Comparison of ENCODE assay signal across 37 cellular contexts in the genomic region with DNA sequence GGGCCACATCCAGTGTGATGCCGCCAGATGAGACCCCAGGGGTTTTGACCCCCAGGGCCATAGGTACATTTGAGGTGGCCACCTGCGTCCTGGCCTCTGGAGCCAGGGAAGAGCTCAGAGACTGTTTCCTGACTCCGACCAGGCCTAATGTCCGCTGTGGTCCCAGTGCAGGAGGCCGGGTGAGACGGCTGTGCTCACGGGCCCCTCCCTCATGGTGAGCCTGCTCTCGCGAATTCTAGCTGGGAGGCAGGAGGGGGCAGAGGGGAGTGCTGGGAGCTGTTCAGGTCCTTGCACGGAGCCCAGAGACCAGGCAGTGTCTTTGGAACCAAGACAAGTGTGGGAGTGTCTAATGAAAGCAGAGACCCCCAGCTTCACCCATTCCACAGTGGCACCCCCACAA.
"Had no signal": no experiment of that assay in that cellular context is flagged by ENCODE, and none has a peak within 500 bp of the region (broad histone marks: within the 10 kb centered on the region; RNA-seq: fewer than 3 reads in every experiment).

No MANE protein-coding gene starts in this region.

- H3K27ac ChIP-seq: ascending aorta, cardiac muscle cell, VCaP had no signal

- H3K9me3 ChIP-seq: ascending aorta had no signal

- H3K27ac Mint-ChIP-seq: activated B cell treated with CpG ODN at 0.5 μM for 24 hours; activated CD4-positive, alpha-beta memory T cell treated with anti-CD3 and anti-CD28 coated beads, Interleukin-2, amount 10 ng/mL, durations not matched to agents 7 days and 5 days; activated CD4-positive, alpha-beta T cell treated with anti-CD3 and anti-CD28 coated beads, Interleukin-2, amount 10 ng/mL, durations not matched to agents 24 days and 14 days; activated CD8-positive, alpha-beta memory T cell treated with anti-CD3 and anti-CD28 coated beads, Interleukin-2, amount 10 ng/mL, durations not matched to agents 7 days and 5 days; activated CD8-positive, alpha-beta T cell treated with anti-CD3 and anti-CD28 coated beads, Interleukin-2, amount 10 ng/mL, durations not matched to agents 7 days and 5 days; activated naive CD4-positive, alpha-beta T cell treated with anti-CD3 and anti-CD28 coated beads, Interleukin-2, amount 10 ng/mL, durations not matched to agents 7 days and 5 days; activated naive CD4-positive, alpha-beta T cell treated with anti-CD3 and anti-CD28 coated beads, Interleukin-2, amount 50 U/mL, for 24 hours; activated naive CD8-positive, alpha-beta T cell; activated naive CD8-positive, alpha-beta T cell treated with anti-CD3 and anti-CD28 coated beads, Interleukin-2, amount 10 ng/mL, durations not matched to agents 7 days and 5 days; activated naive CD8-positive, alpha-beta T cell treated with anti-CD3 and anti-CD28 coated beads, Interleukin-2, amount 50 U/mL, for 24 hours; activated T-cell treated with anti-CD3 and anti-CD28 coated beads, Interleukin-2, amount 50 U/mL, for 24 hours; activated T-helper 2 cell treated with anti-CD3 and anti-CD28 coated beads, Interferon-gamma antibody, Interleukin-2, Interleukin-4, amounts not matched to agents 10 μg/mL and 5 μg/mL and 100 μg/mL, durations not matched to agents 14 hours and 24 hours and 36 hours; T-helper 1 cell treated with Interleukin-12 subunit alpha and Interleukin-12 subunit beta and Interleukin-4 antibody, amounts not matched to agents 30 μg/mL and 1 μg/mL, for 36 hours; T-helper 2 cell treated with Interferon-gamma antibody and Interleukin-4, amounts not matched to agents 5 μg/mL and 100 μg/mL, for 36 hours had no signal

- H3K4me3 ChIP-seq: ascending aorta, cardiac muscle cell had no signal

- H3K36me3 ChIP-seq: ascending aorta, cardiac muscle cell had no signal

- H3K9me3 Mint-ChIP-seq: activated B cell treated with CpG ODN at 0.5 μM for 24 hours; activated CD4-positive, alpha-beta memory T cell treated with anti-CD3 and anti-CD28 coated beads, Interleukin-2, amount 10 ng/mL, durations not matched to agents 7 days and 5 days; activated CD4-positive, alpha-beta T cell treated with anti-CD3 and anti-CD28 coated beads, Interleukin-2, amount 10 ng/mL, durations not matched to agents 24 days and 14 days; activated naive CD4-positive, alpha-beta T cell treated with anti-CD3 and anti-CD28 coated beads, Interleukin-2, amount 10 ng/mL, durations not matched to agents 7 days and 5 days; activated naive CD4-positive, alpha-beta T cell treated with anti-CD3 and anti-CD28 coated beads, Interleukin-2, amount 50 U/mL, for 24 hours; activated naive CD8-positive, alpha-beta T cell treated with anti-CD3 and anti-CD28 coated beads, Interleukin-2, amount 10 ng/mL, durations not matched to agents 7 days and 5 days; activated naive CD8-positive, alpha-beta T cell treated with anti-CD3 and anti-CD28 coated beads, Interleukin-2, amount 50 U/mL, for 24 hours; activated T-cell treated with anti-CD3 and anti-CD28 coated beads, Interleukin-2, amount 50 U/mL, for 24 hours; activated T-helper 2 cell treated with anti-CD3 and anti-CD28 coated beads, Interferon-gamma antibody, Interleukin-2, Interleukin-4, amounts not matched to agents 10 μg/mL and 5 μg/mL and 100 μg/mL, durations not matched to agents 14 hours and 24 hours and 36 hours; central memory CD8-positive, alpha-beta T cell; T-helper 1 cell treated with Interleukin-12 subunit alpha and Interleukin-12 subunit beta and Interleukin-4 antibody, amounts not matched to agents 30 μg/mL and 1 μg/mL, for 36 hours; T-helper 2 cell treated with Interferon-gamma antibody and Interleukin-4, amounts not matched to agents 5 μg/mL and 100 μg/mL, for 36 hours had no signal

- H3K27me3 ChIP-seq: ascending aorta, cardiac muscle cell had no signal

- H3K4me1 Mint-ChIP-seq: activated B cell treated with CpG ODN at 0.5 μM for 24 hours; activated CD4-positive, alpha-beta memory T cell treated with anti-CD3 and anti-CD28 coated beads, Interleukin-2, amount 10 ng/mL, durations not matched to agents 7 days and 5 days; activated CD4-positive, alpha-beta T cell treated with anti-CD3 and anti-CD28 coated beads, Interleukin-2, amount 10 ng/mL, durations not matched to agents 24 days and 14 days; activated CD8-positive, alpha-beta memory T cell treated with anti-CD3 and anti-CD28 coated beads, Interleukin-2, amount 10 ng/mL, durations not matched to agents 7 days and 5 days; activated naive CD4-positive, alpha-beta T cell treated with anti-CD3 and anti-CD28 coated beads, Interleukin-2, amount 10 ng/mL, durations not matched to agents 7 days and 5 days; activated naive CD4-positive, alpha-beta T cell treated with anti-CD3 and anti-CD28 coated beads, Interleukin-2, amount 50 U/mL, for 24 hours; activated naive CD8-positive, alpha-beta T cell treated with anti-CD3 and anti-CD28 coated beads, Interleukin-2, amount 10 ng/mL, durations not matched to agents 7 days and 5 days; activated naive CD8-positive, alpha-beta T cell treated with anti-CD3 and anti-CD28 coated beads, Interleukin-2, amount 50 U/mL, for 24 hours; brain; central memory CD8-positive, alpha-beta T cell had no signal

- ATAC-seq: activated CD8-positive, alpha-beta memory T cell treated with anti-CD3 and anti-CD28 coated beads, Interleukin-2, amount 10 ng/mL, durations not matched to agents 7 days and 5 days; activated CD8-positive, alpha-beta T cell treated with anti-CD3 and anti-CD28 coated beads, Interleukin-2, amount 10 ng/mL, durations not matched to agents 7 days and 5 days; activated naive CD8-positive, alpha-beta T cell treated with anti-CD3 and anti-CD28 coated beads, Interleukin-2, amount 50 U/mL, for 24 hours had no signal

- DNase-seq: activated B cell treated with CpG ODN at 0.5 μM for 24 hours; activated CD4-positive, alpha-beta memory T cell treated with anti-CD3 and anti-CD28 coated beads, Interleukin-2, amount 10 ng/mL, durations not matched to agents 7 days and 5 days; activated CD4-positive, alpha-beta T cell treated with anti-CD3 and anti-CD28 coated beads for 4 hours; activated CD4-positive, alpha-beta T cell treated with anti-CD3 and anti-CD28 coated beads, Interleukin-2, amount 10 ng/mL, durations not matched to agents 24 days and 14 days; activated CD4-positive, alpha-beta T cell treated with anti-CD3 and anti-CD28 coated beads, Interleukin-2, amount 50 U/mL, for 48 hours; activated CD4-positive, CD25-positive, alpha-beta regulatory T cell treated with anti-CD3 and anti-CD28 coated beads, Interleukin-2, amount 50 U/mL, for 72 hours; activated CD8-positive, alpha-beta memory T cell treated with anti-CD3 and anti-CD28 coated beads for 24 hours; activated CD8-positive, alpha-beta memory T cell treated with anti-CD3 and anti-CD28 coated beads, Interleukin-2, amount 10 ng/mL, durations not matched to agents 7 days and 5 days; activated CD8-positive, alpha-beta memory T cell treated with anti-CD3 and anti-CD28 coated beads, Interleukin-2, amount 50 U/mL, for 48 hours; activated CD8-positive, alpha-beta T cell treated with anti-CD3 and anti-CD28 coated beads, Interleukin-2, amount 10 ng/mL, durations not matched to agents 7 days and 5 days; activated effector memory CD4-positive, alpha-beta T cell treated with Interleukin-2 at 50 U/mL for 16 hours; activated gamma-delta T cell; activated naive CD4-positive, alpha-beta T cell treated with anti-CD3 and anti-CD28 coated beads, Interleukin-2, amount 10 ng/mL, durations not matched to agents 7 days and 5 days; activated naive CD4-positive, alpha-beta T cell treated with Interleukin-2 at 50 U/mL for 16 hours; activated naive CD8-positive, alpha-beta T cell treated with anti-CD3 and anti-CD28 coated beads, Interleukin-2, amount 10 ng/mL, durations not matched to agents 7 days and 5 days; activated naive CD8-positive, alpha-beta T cell treated with anti-CD3 and anti-CD28 coated beads, Interleukin-2, amount 50 U/mL, for 24 hours; activated T-cell treated with anti-CD3 and anti-CD28 coated beads, Interleukin-2, amount 50 U/mL, for 24 hours; activated T-cell treated with anti-CD3 and anti-CD28 coated beads, Interleukin-2, amount 50 U/mL, for 48 hours; amygdala; anterior cingulate cortex; caudate nucleus; cerebellar nuclear complex; T-helper 1 cell; T-helper 2 cell; T-helper 9 cell had no signal

- H3K36me3 Mint-ChIP-seq: activated CD8-positive, alpha-beta memory T cell treated with anti-CD3 and anti-CD28 coated beads, Interleukin-2, amount 10 ng/mL, durations not matched to agents 7 days and 5 days; activated naive CD4-positive, alpha-beta T cell treated with anti-CD3 and anti-CD28 coated beads, Interleukin-2, amount 10 ng/mL, durations not matched to agents 7 days and 5 days; activated naive CD4-positive, alpha-beta T cell treated with anti-CD3 and anti-CD28 coated beads, Interleukin-2, amount 50 U/mL, for 24 hours; activated naive CD8-positive, alpha-beta T cell; activated naive CD8-positive, alpha-beta T cell treated with anti-CD3 and anti-CD28 coated beads, Interleukin-2, amount 10 ng/mL, durations not matched to agents 7 days and 5 days; brain had no signal

- H3K4me3 Mint-ChIP-seq: activated B cell treated with CpG ODN at 0.5 μM for 24 hours; activated CD4-positive, alpha-beta memory T cell treated with anti-CD3 and anti-CD28 coated beads, Interleukin-2, amount 10 ng/mL, durations not matched to agents 7 days and 5 days; activated CD4-positive, alpha-beta T cell treated with anti-CD3 and anti-CD28 coated beads, Interleukin-2, amount 10 ng/mL, durations not matched to agents 24 days and 14 days; activated CD8-positive, alpha-beta memory T cell treated with anti-CD3 and anti-CD28 coated beads, Interleukin-2, amount 10 ng/mL, durations not matched to agents 7 days and 5 days; activated CD8-positive, alpha-beta T cell treated with anti-CD3 and anti-CD28 coated beads, Interleukin-2, amount 10 ng/mL, durations not matched to agents 7 days and 5 days; activated naive CD4-positive, alpha-beta T cell treated with anti-CD3 and anti-CD28 coated beads, Interleukin-2, amount 10 ng/mL, durations not matched to agents 7 days and 5 days; activated naive CD4-positive, alpha-beta T cell treated with anti-CD3 and anti-CD28 coated beads, Interleukin-2, amount 50 U/mL, for 24 hours; activated naive CD8-positive, alpha-beta T cell; activated naive CD8-positive, alpha-beta T cell treated with anti-CD3 and anti-CD28 coated beads, Interleukin-2, amount 10 ng/mL, durations not matched to agents 7 days and 5 days; activated naive CD8-positive, alpha-beta T cell treated with anti-CD3 and anti-CD28 coated beads, Interleukin-2, amount 50 U/mL, for 24 hours; activated T-cell treated with anti-CD3 and anti-CD28 coated beads, Interleukin-2, amount 50 U/mL, for 24 hours; brain; central memory CD8-positive, alpha-beta T cell; T-helper 1 cell treated with Interleukin-12 subunit alpha and Interleukin-12 subunit beta and Interleukin-4 antibody, amounts not matched to agents 30 μg/mL and 1 μg/mL, for 36 hours; T-helper 2 cell treated with Interferon-gamma antibody and Interleukin-4, amounts not matched to agents 5 μg/mL and 100 μg/mL, for 36 hours had no signal

- FAIRE-seq: bronchial epithelial cell, TTC549 had no signal

- H3K4me1 ChIP-seq: ascending aorta had no signal

- H3K27me3 Mint-ChIP-seq: activated B cell treated with CpG ODN at 0.5 μM for 24 hours; activated CD4-positive, alpha-beta memory T cell treated with anti-CD3 and anti-CD28 coated beads, Interleukin-2, amount 10 ng/mL, durations not matched to agents 7 days and 5 days; activated CD4-positive, alpha-beta T cell treated with anti-CD3 and anti-CD28 coated beads, Interleukin-2, amount 10 ng/mL, durations not matched to agents 24 days and 14 days; activated CD8-positive, alpha-beta memory T cell treated with anti-CD3 and anti-CD28 coated beads, Interleukin-2, amount 10 ng/mL, durations not matched to agents 7 days and 5 days; activated naive CD4-positive, alpha-beta T cell treated with anti-CD3 and anti-CD28 coated beads, Interleukin-2, amount 10 ng/mL, durations not matched to agents 7 days and 5 days; activated naive CD4-positive, alpha-beta T cell treated with anti-CD3 and anti-CD28 coated beads, Interleukin-2, amount 50 U/mL, for 24 hours; activated naive CD8-positive, alpha-beta T cell; activated naive CD8-positive, alpha-beta T cell treated with anti-CD3 and anti-CD28 coated beads, Interleukin-2, amount 10 ng/mL, durations not matched to agents 7 days and 5 days; activated naive CD8-positive, alpha-beta T cell treated with anti-CD3 and anti-CD28 coated beads, Interleukin-2, amount 50 U/mL, for 24 hours; activated T-cell treated with anti-CD3 and anti-CD28 coated beads, Interleukin-2, amount 50 U/mL, for 24 hours had no signal
